Comparison of ENCODE assay signal across 8 cellular contexts in the genomic region with DNA sequence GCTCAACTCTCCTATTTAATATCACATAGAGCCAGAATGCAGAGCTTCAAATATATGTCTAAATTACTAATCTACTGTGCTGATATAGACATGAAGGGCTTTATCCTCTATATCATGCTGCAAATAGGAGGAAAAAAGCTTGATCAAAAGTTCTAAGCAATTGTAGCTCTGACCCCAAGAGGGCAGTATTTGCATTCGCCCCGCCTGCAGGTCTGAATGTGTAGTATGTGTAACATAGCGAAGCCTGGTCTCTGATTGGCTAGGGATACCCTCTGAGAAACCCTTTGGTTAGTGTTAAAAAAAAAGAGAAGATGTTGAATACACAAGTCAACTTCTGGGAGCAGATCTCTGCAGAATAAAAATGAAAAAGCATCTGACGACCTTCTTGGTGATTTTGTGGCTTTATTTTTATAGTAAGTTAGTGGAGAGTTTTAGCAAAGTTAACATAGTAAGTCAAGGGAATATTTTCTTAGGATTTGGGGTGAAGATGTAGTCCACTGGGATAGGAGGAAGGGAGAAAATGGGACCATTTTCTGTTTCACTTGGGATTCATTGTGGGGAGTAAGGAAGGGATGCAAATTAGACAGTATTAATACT.
A peak's percentile ranks its signal among the peaks of the same experiment; 100 is the strongest.
DNase-seq lines count a peak whose midpoint lies in the region; ATAC-seq and TF ChIP-seq lines count a peak whose summit lies in the region.

No MANE protein-coding gene starts in this region.

- WGBS in SK-N-SH (ENCODE audit: low lambda C conversion rate): 2% methylated on average over 4 of the region's 4 CpGs

- no peaks in the 10 kb centered on the region for H3K4me1 ChIP-seq in CD4-positive, alpha-beta memory T cell (ENCODE audit: insufficient read depth, low read length)
- H3K4me1 ChIP-seq in SK-N-SH (ENCODE audit: control insufficient read depth in 1 of 2, insufficient read depth in 2 of 2, low read depth in 1 of 2, low read length in 1 of 2): no peaks in the 10 kb centered on the region

- no peak for TF ChIP-seq EP300 in SK-N-SH (IDR thresholded peaks at IDR 0.05; ENCODE audit: borderline replicate concordance in 1 of 2, low read depth in 1 of 2, low read length in 1 of 2)

- no peak overlapping the region for H2AFZ ChIP-seq in SK-N-SH (ENCODE audit: low read depth)

- H3K36me3 Mint-ChIP-seq in CD4-positive, alpha-beta memory T cell: no peaks in the 10 kb centered on the region
- H3K36me3 Mint-ChIP-seq in nephron (ENCODE audit: low read depth): no peaks in the 10 kb centered on the region

- intact Hi-C loops in CD4-positive, alpha-beta memory T cell (cut with micrococcal nuclease): loop anchor here (5.0 kb wide), 1 partner anchor 58 kb away; no protein-coding TSS in a partner anchor

- DNase-seq in CD4-positive, alpha-beta memory T cell: peak; percentile 36 to 57 (median 51)
- DNase-seq in SK-N-SH (peak; percentile 26), amniotic epithelial cell (ENCODE audit: low read depth) (peak; percentile 31), DMS79 (lab: John Stamatoyannopoulos, UW) (no peak)

- TF ChIP-seq RAD21 in SK-N-SH (IDR thresholded peaks at IDR 0.05; ENCODE audit: low read length): no peak

- no peaks in the 10 kb centered on the region for H3K27me3 ChIP-seq in CD4-positive, alpha-beta memory T cell (ENCODE audit: insufficient read depth, low read length)
- H3K27me3 ChIP-seq in SK-N-SH (ENCODE audit: insufficient read depth): no peaks in the 10 kb centered on the region; the same call in 1 of the 2 replicates

- peak; percentile 54 for TF ChIP-seq CTCF in SK-N-SH (IDR thresholded peaks at IDR 0.05)
- peak in 2 of 3 experiments; percentile 22 to 47 for TF ChIP-seq CTCF in nephron (IDR thresholded peaks at IDR 0.05; ENCODE audit: unreplicated experiment in 3 of 3)

- H3K4me2 ChIP-seq in SK-N-SH: no peak overlapping the region

- H3K27ac Mint-ChIP-seq in CD4-positive, alpha-beta memory T cell: peak overlapping the region in 2 of 7 donors; percentile 12 to 20
- no peak overlapping the region for H3K27ac Mint-ChIP-seq in nephron

- no peak overlapping the region for H3K4me3 ChIP-seq in CD4-positive, alpha-beta memory T cell (ENCODE audit: low read length in 2 of 2)
- H3K4me3 ChIP-seq in SK-N-SH (ENCODE audit: low read depth in 2 of 2, low read length in 1 of 2): no peak overlapping the region; a peak in 1 of 4 replicates

- no peak overlapping the region for H3K9ac ChIP-seq in SK-N-SH

- no peaks in the 10 kb centered on the region for H3K9me3 Mint-ChIP-seq in CD4-positive, alpha-beta memory T cell
- H3K9me3 Mint-ChIP-seq in nephron: no peaks in the 10 kb centered on the region

- peaks cover 0 to 6% (median 3%) of the 10 kb centered on the region in 4 donors for H3K4me1 Mint-ChIP-seq in CD4-positive, alpha-beta memory T cell
- no peaks in the 10 kb centered on the region for H3K4me1 Mint-ChIP-seq in nephron

- ATAC-seq in HG02759 (IDR thresholded peaks at IDR 0.05; ENCODE audit: unreplicated experiment): peak; percentile 58
- ATAC-seq in HG02642 (IDR thresholded peaks at IDR 0.05; ENCODE audit: poor library complexity, unreplicated experiment): no peak
- ATAC-seq in HG03139 (IDR thresholded peaks at IDR 0.05; ENCODE audit: unreplicated experiment): no peak

- no peaks in the 10 kb centered on the region for H3K9me2 ChIP-seq in SK-N-SH

- POLR2A ChIA-PET in CD4-positive, alpha-beta memory T cell (lab: Charles Lee; ENCODE audit: partially characterized antibody): interaction anchor here (0.8 to 0.9 kb wide), 2 partner anchors 731 to 1046 kb away, joined by 3 to 5 read pairs; partner anchors contain the start of gene LRP10
- POLR2A ChIA-PET in SK-N-SH (lab: Yijun Ruan, JAX): no interaction called here

- H3K4me3 Mint-ChIP-seq in CD4-positive, alpha-beta memory T cell: peak overlapping the region; percentile 11 to 65 (median 50)
- H3K4me3 Mint-ChIP-seq in nephron: no peak overlapping the region

- peaks cover 32 to 34% of the 10 kb centered on the region in 2 donors for H3K27me3 Mint-ChIP-seq in CD4-positive, alpha-beta memory T cell
- H3K27me3 Mint-ChIP-seq in nephron (ENCODE audit: low read depth): peaks cover 17% of the 10 kb centered on the region

- no peaks in the 10 kb centered on the region for H4K20me1 ChIP-seq in SK-N-SH (ENCODE audit: insufficient read depth)

- H3K27ac ChIP-seq in CD4-positive, alpha-beta memory T cell (ENCODE audit: low read depth, low read length): no peak overlapping the region
- no peak overlapping the region for H3K27ac ChIP-seq in SK-N-SH (ENCODE audit: low read depth in 2 of 2, low read length in 1 of 2)

- H3K36me3 ChIP-seq in CD4-positive, alpha-beta memory T cell (ENCODE audit: insufficient read depth, low read length): no peaks in the 10 kb centered on the region
- H3K36me3 ChIP-seq in SK-N-SH (replicated peaks in 1 of 2; ENCODE audit: control insufficient read depth in 1 of 2, insufficient read depth in 2 of 2, low read length in 1 of 2): no peaks in the 10 kb centered on the region

- CTCF ChIA-PET in CD4-positive, alpha-beta memory T cell (lab: Charles Lee; ENCODE audit: partially characterized antibody): interaction anchor here (0.6 to 2.8 kb wide), 11 partner anchors 10 to 1029 kb away, joined by 3 to 11 read pairs (median 4); no protein-coding TSS in a partner anchor
- CTCF ChIA-PET in SK-N-SH (lab: Yijun Ruan, JAX): interaction anchor here (0.6 to 2.6 kb wide), 5 partner anchors 12 to 44 kb away, joined by 3 to 8 read pairs (median 3); no protein-coding TSS in a partner anchor

- no peaks in the 10 kb centered on the region for H3K9me3 ChIP-seq in CD4-positive, alpha-beta memory T cell (ENCODE audit: control insufficient read depth in 1 of 2, low read length in 2 of 2)
- no peaks in the 10 kb centered on the region for H3K9me3 ChIP-seq in SK-N-SH

- H3K79me2 ChIP-seq in SK-N-SH (ENCODE audit: insufficient read depth): no peaks in the 10 kb centered on the region

- no peaks in the 10 kb centered on the region for H3F3A ChIP-seq in SK-N-SH (replicated peaks; ENCODE audit: insufficient read depth)

TF ChIP-seq in SK-N-SH, 30 proteins besides CTCF, POLR2A, EP300 and RAD21:
- TF ChIP-seq IRF3 (IDR thresholded peaks at IDR 0.05; ENCODE audit: low read depth, low read length): no peak
- no peak for TF ChIP-seq SIN3A (IDR thresholded peaks at IDR 0.05; ENCODE audit: borderline replicate concordance, low read depth, low read length)
- no peak for TF ChIP-seq FOXM1 (IDR thresholded peaks at IDR 0.05; ENCODE audit: low read depth)
- TF ChIP-seq GATA2 (CRISPR knock-in tag; IDR thresholded peaks at IDR 0.05): no peak
- TF ChIP-seq, protein P1, sequence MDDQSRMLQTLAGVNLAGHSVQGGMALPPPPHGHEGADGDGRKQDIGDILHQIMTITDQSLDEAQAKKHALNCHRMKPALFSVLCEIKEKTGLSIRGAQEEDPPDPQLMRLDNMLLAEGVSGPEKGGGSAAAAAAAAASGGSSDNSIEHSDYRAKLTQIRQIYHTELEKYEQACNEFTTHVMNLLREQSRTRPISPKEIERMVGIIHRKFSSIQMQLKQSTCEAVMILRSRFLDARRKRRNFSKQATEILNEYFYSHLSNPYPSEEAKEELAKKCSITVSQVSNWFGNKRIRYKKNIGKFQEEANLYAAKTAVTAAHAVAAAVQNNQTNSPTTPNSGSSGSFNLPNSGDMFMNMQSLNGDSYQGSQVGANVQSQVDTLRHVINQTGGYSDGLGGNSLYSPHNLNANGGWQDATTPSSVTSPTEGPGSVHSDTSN (IDR thresholded peaks at IDR 0.05): no peak
- no peak for TF ChIP-seq RCOR1 (IDR thresholded peaks at IDR 0.05; ENCODE audit: low read length)
- no peak for TF ChIP-seq SMC3 (IDR thresholded peaks at IDR 0.05; ENCODE audit: low read depth, low read length)
- no peak for TF ChIP-seq RFX5 (IDR thresholded peaks at IDR 0.05; ENCODE audit: low read length)
- TF ChIP-seq NFIC (IDR thresholded peaks at IDR 0.05; ENCODE audit: borderline replicate concordance): no peak
- no peak for TF ChIP-seq MEF2A (IDR thresholded peaks at IDR 0.05; ENCODE audit: borderline replicate concordance, low read depth)
- no peak for TF ChIP-seq ELF1 (IDR thresholded peaks at IDR 0.05)
- TF ChIP-seq RXRA (IDR thresholded peaks at IDR 0.05; ENCODE audit: borderline replicate concordance, low read depth): no peak
- TF ChIP-seq YY1 (IDR thresholded peaks at IDR 0.05; ENCODE audit: low read depth): no peak

Comparison
In these comparisons a context has a peak if more than half of its experiments do, and no peak if none do; other contexts are left out.
1. H3K4me3 Mint-ChIP-seq: peak in CD4-positive, alpha-beta memory T cell (8 of 8); none in nephron (0 of 3).